8 cellular contexts compared by ENCODE assay signal in genomic region chr9:133030317-133031129, GRCh38. TPM values are rescaled to one million over a fixed set of nuclear protein-coding genes. Genes with fewer than 3 reads are reported as not detected.
DNase-seq lines count a peak whose midpoint lies in the region; ATAC-seq lines count a peak whose summit lies in the region.

Gene GTF3C5 (plus strand): TSS chr9:133030997. CDS start chr9:133031012, 15 bp downstream.

- H3K9me3 Mint-ChIP-seq in effector memory CD8-positive, alpha-beta T cell: no peaks in the 10 kb centered on the region

- peaks cover 21% of the 10 kb centered on the region for H3K36me3 Mint-ChIP-seq in effector memory CD8-positive, alpha-beta T cell (ENCODE audit: insufficient read depth)

- no peaks in the 10 kb centered on the region for H3K27me3 Mint-ChIP-seq in effector memory CD8-positive, alpha-beta T cell

- H3K4me3 Mint-ChIP-seq in effector memory CD8-positive, alpha-beta T cell: peak within 1 kb of the TSS; percentile 97 to 98

- peak within 1 kb of the TSS; percentile 97 to 98 for H3K27ac Mint-ChIP-seq in effector memory CD8-positive, alpha-beta T cell

- ATAC-seq in GM21360 (IDR thresholded peaks at IDR 0.05; ENCODE audit: unreplicated experiment): peak; percentile 96
- peak; percentile 95 for ATAC-seq in effector memory CD8-positive, alpha-beta T cell (replicated peaks)

- peaks cover 34% of the 10 kb centered on the region in 2 donors for H3K4me1 Mint-ChIP-seq in effector memory CD8-positive, alpha-beta T cell (ENCODE audit: low read depth in 2 of 2)

- peak; percentile 93 for DNase-seq in COLO668 (lab: John Stamatoyannopoulos, UW; ENCODE audit: unreplicated experiment)
- peak; percentile 98 for DNase-seq in HT1080 (ENCODE audit: low read depth)
- DNase-seq in NOMO-1 treated with DMSO at 0.1 percent for 48 hours (lab: John Stamatoyannopoulos, UW; ENCODE audit: unreplicated experiment): peak; percentile 100
- DNase-seq in activated CD8-positive, alpha-beta memory T cell treated with anti-CD3 and anti-CD28 coated beads for 4 hours (ENCODE audit: low read depth in 2 of 2): peak; percentile 81 to 87
- peak; percentile 88 to 92 (median 89) for DNase-seq in effector memory CD8-positive, alpha-beta T cell
- DNase-seq in medulla oblongata (ENCODE audit: extremely low spot score): peak; percentile 99
- peak; percentile 82 for DNase-seq in stimulated activated CD8-positive, alpha-beta memory T cell treated with anti-CD3 and anti-CD28 coated beads, Interleukin-12 subunit alpha, Interleukin-12 subunit beta, amount 100 ng/mL, for 1 hour (ENCODE audit: low read depth)

RNA-seq across cellular contexts. Expression of gene GTF3C5, which starts in this region (rescaled TPM):
- total RNA-seq in HT1080 (2014; rRNA removed; shearing (Covaris generic)): 90.7 and 91.3 TPM in 2 replicates
- polyA plus RNA-seq in HT1080 (2015; cell fraction: cytosol; rRNA removed): 46.1 and 47.4 TPM in 2 replicates
- polyA plus RNA-seq in HT1080 (2015; cell fraction: nucleus; rRNA removed): 111 and 112 TPM in 2 replicates

Comparison
In these comparisons a context has a peak if more than half of its experiments do, and no peak if none do; other contexts are left out.
1. Peak in every context shown above with its lines: DNase-seq and ATAC-seq.